Comparison of ENCODE assay signal across 21 cellular contexts in genomic region chr4:124432500-124432899, GRCh38.
A peak's percentile ranks its signal among the peaks of the same experiment; 100 is the strongest.
DNase-seq lines count a peak whose midpoint lies in the region; ATAC-seq, FAIRE-seq and TF ChIP-seq lines count a peak whose summit lies in the region.
"Had no signal": no experiment of that assay in that cellular context is flagged by ENCODE, and none has a peak within 500 bp of the region (broad histone marks: within the 10 kb centered on the region; RNA-seq: fewer than 3 reads in every experiment).

No MANE protein-coding gene starts in this region.

- H3K27ac Mint-ChIP-seq in T-helper 2 cell treated with Interferon-gamma antibody and Interleukin-4, amounts not matched to agents 5 μg/mL and 100 μg/mL, for 36 hours: no peak overlapping the region
- H3K27ac Mint-ChIP-seq: dendritic cell treated with granulocyte-macrophage colony-stimulating factor and Interleukin-4, amounts not matched to agents 40 ng/mL and 50 ng/mL, for 4 days; memory B cell; stimulated activated memory B cell treated with anti-CD40 and anti-IgM and Interleukin-4, amounts not matched to agents 10 μg/mL and 1 μg/mL and 100 μg/mL, for 72 hours had no signal

- H3K79me2 ChIP-seq in PC-3 (ENCODE audit: low read length): no peaks in the 10 kb centered on the region
- peaks cover 8% of the 10 kb centered on the region for H3K79me2 ChIP-seq in endothelial cell of umbilical vein (ENCODE audit: control insufficient read depth, insufficient read depth, low read length)

- H3K4me2 ChIP-seq in PC-3 (ENCODE audit: low read length) (peak overlapping the region; percentile 55), endothelial cell of umbilical vein (ENCODE audit: insufficient read depth, low read length) (peak overlapping the region; percentile 78)

- CTCF ChIA-PET in PC-3 (lab: Charles Lee) (no interaction called here), endothelial cell of umbilical vein (lab: Charles Lee) (interaction anchor here (0.8 to 3.7 kb wide), 4 partner anchors 46 to 268 kb away, joined by 3 to 39 read pairs (median 4); no protein-coding TSS in a partner anchor)

- ATAC-seq in PC-3: peak; percentile 57
- peak; percentile 57 for ATAC-seq in omental fat pad (ENCODE audit: low FRiP score)
- ATAC-seq in HG03095 (IDR thresholded peaks at IDR 0.05; ENCODE audit: unreplicated experiment): no peak
- no peak for ATAC-seq in GM18870 (IDR thresholded peaks at IDR 0.05; ENCODE audit: unreplicated experiment)
- ATAC-seq: stimulated activated memory B cell treated with anti-CD40 and anti-IgM and Interleukin-4, amounts not matched to agents 10 μg/mL and 1 μg/mL and 100 μg/mL, for 72 hours had no signal

- POLR2A ChIA-PET in PC-3 (lab: Charles Lee; ENCODE audit: unreplicated experiment) (no interaction called here), endothelial cell of umbilical vein (lab: Charles Lee) (interaction anchor here (2.3 kb wide), 1 partner anchor 98 kb away, joined by 9 read pairs; no protein-coding TSS in a partner anchor)

- no peaks in the 10 kb centered on the region for H3K27me3 Mint-ChIP-seq in T-helper 2 cell treated with Interferon-gamma antibody and Interleukin-4, amounts not matched to agents 5 μg/mL and 100 μg/mL, for 36 hours (ENCODE audit: low read depth)
- H3K27me3 Mint-ChIP-seq: dendritic cell treated with granulocyte-macrophage colony-stimulating factor and Interleukin-4, amounts not matched to agents 40 ng/mL and 50 ng/mL, for 4 days; memory B cell; stimulated activated memory B cell treated with anti-CD40 and anti-IgM and Interleukin-4, amounts not matched to agents 10 μg/mL and 1 μg/mL and 100 μg/mL, for 72 hours had no signal

- H3K36me3 ChIP-seq in PC-3 (ENCODE audit: low read depth, low read length) (no peaks in the 10 kb centered on the region), endothelial cell of umbilical vein (ENCODE audit: control insufficient read depth in 2 of 2, extremely low read depth in 1 of 2, insufficient read depth in 2 of 2, low read length in 2 of 2) (no peaks in the 10 kb centered on the region)
- H3K36me3 ChIP-seq: adrenal gland, BE2C, HAP-1 had no signal

- no peaks in the 10 kb centered on the region for H3K4me1 Mint-ChIP-seq in T-helper 2 cell treated with Interferon-gamma antibody and Interleukin-4, amounts not matched to agents 5 μg/mL and 100 μg/mL, for 36 hours (ENCODE audit: low read depth)
- H3K4me1 Mint-ChIP-seq: stimulated activated memory B cell treated with anti-CD40 and anti-IgM and Interleukin-4, amounts not matched to agents 10 μg/mL and 1 μg/mL and 100 μg/mL, for 72 hours had no signal

- no peak for TF ChIP-seq POLR2A in endothelial cell of umbilical vein (IDR thresholded peaks at IDR 0.05; ENCODE audit: low read depth, low read length)

- H3K9ac ChIP-seq in PC-3 (ENCODE audit: low read length) (peak overlapping the region; percentile 53), endothelial cell of umbilical vein (replicated peaks; ENCODE audit: extremely low read depth, insufficient read depth, low read length) (peak overlapping the region; percentile 89)

- DNase-seq in EH (ENCODE audit: low read depth) (peak; percentile 66), PC-3 (peak; percentile 93), endothelial cell of umbilical vein (ENCODE audit: low read depth, low spot score) (peak; percentile 94), omental fat pad (ENCODE audit: low spot score) (no peak), cerebellar cortex (ENCODE audit: low spot score) (no peak)
- no peak for DNase-seq in T-helper 2 cell treated with Interferon-gamma antibody and Interleukin-4, amounts not matched to agents 5 μg/mL and 100 μg/mL, for 36 hours (ENCODE audit: low spot score)
- DNase-seq: activated CD4-positive, alpha-beta T cell treated with anti-CD3 and anti-CD28 coated beads, Interleukin-2, amount 50 U/mL, for 4 hours; activated T-cell treated with anti-CD3 and anti-CD28 coated beads, Interleukin-2, amount 50 U/mL, for 48 hours; adrenal gland; BE2C; DMS79; NCI-H1436 treated with DMSO at 0.1 percent for 48 hours; NCI-H345 had no signal

- BruUV-seq in PC-3 (replicated peaks; lab: Mats Ljungman, UMichigan): no TSS peak
- BruUV-seq in endothelial cell of umbilical vein (replicated peaks; lab: Mats Ljungman, UMichigan): no TSS peak

- H3K27ac ChIP-seq in PC-3 (ENCODE audit: low read length) (peak overlapping the region; percentile 89), endothelial cell of umbilical vein (ENCODE audit: insufficient read depth, low read depth, low read length) (peak overlapping the region; percentile 100)

- H3K36me3 Mint-ChIP-seq in T-helper 2 cell treated with Interferon-gamma antibody and Interleukin-4, amounts not matched to agents 5 μg/mL and 100 μg/mL, for 36 hours (ENCODE audit: low read depth): no peaks in the 10 kb centered on the region
- H3K36me3 Mint-ChIP-seq: memory B cell; stimulated activated memory B cell treated with anti-CD40 and anti-IgM and Interleukin-4, amounts not matched to agents 10 μg/mL and 1 μg/mL and 100 μg/mL, for 72 hours had no signal

- H3K9me3 ChIP-seq in PC-3 (ENCODE audit: low read length): no peaks in the 10 kb centered on the region
- H3K9me3 ChIP-seq in endothelial cell of umbilical vein (replicated peaks; ENCODE audit: control insufficient read depth, insufficient read depth, low read length): no peaks in the 10 kb centered on the region
- H3K9me3 ChIP-seq: adrenal gland, BE2C, HAP-1 had no signal

- H4K20me1 ChIP-seq in PC-3 (ENCODE audit: low read length) (no peaks in the 10 kb centered on the region), endothelial cell of umbilical vein (replicated peaks; ENCODE audit: control insufficient read depth, extremely low read depth, insufficient read depth, low read length) (no peaks in the 10 kb centered on the region)

- dilution Hi-C loops in endothelial cell of umbilical vein (cut with MboI; ENCODE audit: extremely low pct_ligation_motif_present, low sequenced_read_pairs): no loop called here

- H3K9me3 Mint-ChIP-seq in T-helper 2 cell treated with Interferon-gamma antibody and Interleukin-4, amounts not matched to agents 5 μg/mL and 100 μg/mL, for 36 hours: no peaks in the 10 kb centered on the region
- H3K9me3 Mint-ChIP-seq: neural crest cell had no signal

- H3K4me3 ChIP-seq in PC-3 (ENCODE audit: low read length) (peak overlapping the region; percentile 10; the same call in 1 of the 2 replicates), endothelial cell of umbilical vein (replicated peaks in 1 of 3; ENCODE audit: insufficient read depth in 1 of 3, low read depth in 1 of 3, low read length in 3 of 3) (peak overlapping the region in 1 of 3 experiments; percentile 24)
- H3K4me3 ChIP-seq: adrenal gland, HAP-1 had no signal

- H3F3A ChIP-seq in PC-3 (ENCODE audit: low read length, unreplicated experiment): peaks cover 6% of the 10 kb centered on the region

- H3K9me2 ChIP-seq in PC-3 (replicated peaks; ENCODE audit: low read length): no peaks in the 10 kb centered on the region

- intact Hi-C loops in PC-3 (cut with micrococcal nuclease) (loop anchor here (1.0 to 5.0 kb wide), 4 partner anchors 22 to 810 kb away; partner anchors contain the start of gene ANKRD50), endothelial cell of umbilical vein (cut with micrococcal nuclease) (loop anchor here (1.0 to 10.0 kb wide), 4 partner anchors 446 to 962 kb away; no protein-coding TSS in a partner anchor)

- H2AFZ ChIP-seq in PC-3 (ENCODE audit: low read length) (no peak overlapping the region), endothelial cell of umbilical vein (ENCODE audit: low read depth, low read length) (no peak overlapping the region)

- H3K4me3 Mint-ChIP-seq in T-helper 2 cell treated with Interferon-gamma antibody and Interleukin-4, amounts not matched to agents 5 μg/mL and 100 μg/mL, for 36 hours: no peak overlapping the region
- H3K4me3 Mint-ChIP-seq: dendritic cell treated with granulocyte-macrophage colony-stimulating factor and Interleukin-4, amounts not matched to agents 40 ng/mL and 50 ng/mL, for 4 days; memory B cell; neural crest cell; stimulated activated memory B cell treated with anti-CD40 and anti-IgM and Interleukin-4, amounts not matched to agents 10 μg/mL and 1 μg/mL and 100 μg/mL, for 72 hours had no signal

- H3K9me1 ChIP-seq in endothelial cell of umbilical vein (replicated peaks; ENCODE audit: control insufficient read depth, extremely low read depth, insufficient read depth, low read length): no peaks in the 10 kb centered on the region

- peaks cover 75% of the 10 kb centered on the region for H3K4me1 ChIP-seq in PC-3 (ENCODE audit: insufficient read depth, low read length)
- peaks cover 75% of the 10 kb centered on the region for H3K4me1 ChIP-seq in endothelial cell of umbilical vein (ENCODE audit: control insufficient read depth, extremely low read depth, insufficient read depth, low read length)
- H3K4me1 ChIP-seq: HAP-1 had no signal

- TF ChIP-seq CTCF in PC-3 (conservative IDR thresholded peaks at IDR 0.05; ENCODE audit: low read depth, low read length) (no peak), endothelial cell of umbilical vein (IDR thresholded peaks at IDR 0.05; ENCODE audit: extremely low read depth in 1 of 2, insufficient read depth in 1 of 2, low read depth in 1 of 2, low read length in 2 of 2) (no peak), omental fat pad (IDR thresholded peaks at IDR 0.05) (no peak)

- peak; percentile 55 for FAIRE-seq in endothelial cell of umbilical vein (lab: Jason Lieb, UNC)
- FAIRE-seq: TTC549 had no signal

- H3K27me3 ChIP-seq in PC-3 (ENCODE audit: low read length) (no peaks in the 10 kb centered on the region), endothelial cell of umbilical vein (ENCODE audit: control insufficient read depth in 2 of 2, insufficient read depth in 2 of 2, low read length in 2 of 2) (no peaks in the 10 kb centered on the region)
- H3K27me3 ChIP-seq: adrenal gland, BE2C had no signal

TF ChIP-seq in endothelial cell of umbilical vein, 7 proteins besides CTCF, POLR2A, EP300 and RAD21:
- TF ChIP-seq FOS (IDR thresholded peaks at IDR 0.05; ENCODE audit: borderline replicate concordance, insufficient read depth, low read length) (peak; percentile 94), MYC (IDR thresholded peaks at IDR 0.05; ENCODE audit: low read depth, low read length) (no peak), MAX (IDR thresholded peaks at IDR 0.05; ENCODE audit: insufficient read depth, insufficient read length) (no peak), JUN (IDR thresholded peaks at IDR 0.05; ENCODE audit: borderline replicate concordance, insufficient read depth, insufficient read length, low read depth) (peak; percentile 78), GATA2 (IDR thresholded peaks at IDR 0.05; ENCODE audit: insufficient read depth, insufficient read length, low read depth, low read length) (peak; percentile 78), EZH2 (IDR thresholded peaks at IDR 0.05; ENCODE audit: borderline replicate concordance, low read depth, low read length, severe bottlenecking) (no peak), POLR2AphosphoS5 (IDR thresholded peaks at IDR 0.05; ENCODE audit: insufficient read depth, low read depth, low read length) (no peak)

Comparison
In these comparisons a context has a peak if more than half of its experiments do, and no peak if none do; other contexts are left out.
1. DNase-seq: peak in EH (single experiment), PC-3 (single experiment) and endothelial cell of umbilical vein (single experiment); none in omental fat pad (single experiment), cerebellar cortex (single experiment) and T-helper 2 cell treated with Interferon-gamma antibody and Interleukin-4, amounts not matched to agents 5 μg/mL and 100 μg/mL, for 36 hours (single experiment).
2. ATAC-seq: peak in PC-3 (single experiment) and omental fat pad (single experiment); none in HG03095 (single experiment) and GM18870 (single experiment).